Comparison of ENCODE assay signal across 25 cellular contexts in the genomic region with DNA sequence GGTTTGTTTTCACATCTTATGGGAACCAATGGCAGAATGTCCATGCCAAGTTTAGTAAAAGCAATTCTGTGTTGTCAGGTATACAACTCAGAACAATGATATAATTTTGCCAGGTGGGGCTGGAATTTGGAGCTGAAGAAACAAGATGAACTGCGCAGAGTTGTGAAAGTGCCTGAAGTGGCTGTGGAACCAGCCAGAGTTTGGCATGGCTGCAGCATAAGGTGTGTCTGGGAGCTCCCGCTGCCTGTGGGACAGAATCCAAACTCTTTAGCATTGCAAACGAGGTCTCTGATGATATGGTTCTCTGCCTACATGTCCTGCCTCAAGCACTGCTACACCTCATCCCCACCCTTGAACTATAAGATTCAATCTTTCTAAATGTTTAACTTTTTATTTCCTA.
A peak's percentile ranks its signal among the peaks of the same experiment; 100 is the strongest.
DNase-seq lines count a peak whose midpoint lies in the region; ATAC-seq and TF ChIP-seq lines count a peak whose summit lies in the region.
"Had no signal": no experiment of that assay in that cellular context is flagged by ENCODE, and none has a peak within 500 bp of the region (broad histone marks: within the 10 kb centered on the region; RNA-seq: fewer than 3 reads in every experiment).

No MANE protein-coding gene starts in this region.

- no peak for TF ChIP-seq CTCF in A673 (conservative IDR thresholded peaks at IDR 0.05; ENCODE audit: low read depth, low read length)
- TF ChIP-seq CTCF in smooth muscle cell (IDR thresholded peaks at IDR 0.05; ENCODE audit: borderline replicate concordance, insufficient read depth, poor library complexity, severe bottlenecking), result no peak

- no peak for TF ChIP-seq EP300 in Ishikawa (IDR thresholded peaks at IDR 0.05; ENCODE audit: borderline replicate concordance)

- H3K79me2 ChIP-seq in smooth muscle cell (ENCODE audit: low read depth), result no peaks in the 10 kb centered on the region

- H3K36me3 ChIP-seq in A673 (ENCODE audit: insufficient read depth, low read length, poor library complexity, severe bottlenecking) (no peaks in the 10 kb centered on the region), esophagus (ENCODE audit: control insufficient read depth in 2 of 2, insufficient read depth in 2 of 2, low read length in 1 of 2) (no peaks in the 10 kb centered on the region), smooth muscle cell (ENCODE audit: low read depth) (no peaks in the 10 kb centered on the region), MG63 (no peaks in the 10 kb centered on the region)
- H3K36me3 ChIP-seq: SJCRH30 had no signal

- ATAC-seq in HG03442 (IDR thresholded peaks at IDR 0.05; ENCODE audit: unreplicated experiment), result no peak
- ATAC-seq: HCT116, Right ventricle myocardium inferior, T-cell had no signal

- 49 to 51% methylated on average over 3 of the region's 3 CpGs for WGBS in esophagus, 2 donors
- WGBS in smooth muscle cell (ENCODE audit: low lambda C conversion rate), result 85% methylated on average over 3 of the region's 3 CpGs

- BruUV-seq in A673 (replicated peaks; lab: Mats Ljungman, UMichigan), result no TSS peak

- peak overlapping the region; percentile 55 for H3K27ac ChIP-seq in A673 (ENCODE audit: low read depth, low read length, poor library complexity, severe bottlenecking)
- H3K27ac ChIP-seq in esophagus (ENCODE audit: low read depth in 2 of 2, low read length in 1 of 2), result peak overlapping the region; percentile 54 to 64
- H3K27ac ChIP-seq in skin epidermis, result peak overlapping the region in 13 of 21 experiments; percentile 27 to 83 (median 52)
- H3K27ac ChIP-seq in smooth muscle cell (ENCODE audit: low read depth), result no peak overlapping the region
- H3K27ac ChIP-seq: SJCRH30 had no signal

- no peaks in the 10 kb centered on the region for H3F3A ChIP-seq in smooth muscle cell (ENCODE audit: low read depth)

- DNase-seq in A673 (ENCODE audit: low spot score), result no peak
- DNase-seq in smooth muscle cell (lab: John Stamatoyannopoulos, UW; ENCODE audit: unreplicated experiment), result no peak
- DNase-seq in NCI-H748 (lab: John Stamatoyannopoulos, UW; ENCODE audit: unreplicated experiment), result no peak
- no peak for DNase-seq in MG63
- DNase-seq: C1 segment of cervical spinal cord; Caco-2; CD4-positive, alpha-beta memory T cell; DMS79 treated with DMSO at 0.1 percent for 48 hours; GF-D8; KBM-7; MM.1S; NCI-H2029; NCI-H2171; NCI-H345; NCI-H510A treated with DMSO at 0.1 percent for 48 hours; NCI-H748 treated with DMSO at 0.1 percent for 48 hours; PC-9; SJCRH30; T-cell had no signal

- H3K4me1 ChIP-seq in A673 (ENCODE audit: insufficient read depth, low read length, poor library complexity, severe bottlenecking) (peaks cover 10% of the 10 kb centered on the region), esophagus (ENCODE audit: control insufficient read depth in 2 of 2, insufficient read depth in 2 of 2, low read length in 1 of 2) (no peaks in the 10 kb centered on the region), smooth muscle cell (ENCODE audit: low read depth) (no peaks in the 10 kb centered on the region)
- H3K4me1 ChIP-seq: Caco-2, SJCRH30 had no signal

- TF ChIP-seq RAD21 in Ishikawa (IDR thresholded peaks at IDR 0.05; ENCODE audit: low read depth), result no peak

- H2AFZ ChIP-seq in smooth muscle cell (ENCODE audit: low read depth), result no peak overlapping the region
- H2AFZ ChIP-seq: PC-9 had no signal

- H3K4me3 ChIP-seq in A673 (ENCODE audit: low read depth, low read length, poor library complexity, severe bottlenecking), result no peak overlapping the region
- no peak overlapping the region for H3K4me3 ChIP-seq in esophagus (ENCODE audit: low read depth in 1 of 2, low read length in 2 of 2)
- H3K4me3 ChIP-seq in skin epidermis, result no peak overlapping the region
- no peak overlapping the region for H3K4me3 ChIP-seq in smooth muscle cell
- no peak overlapping the region for H3K4me3 ChIP-seq in MG63
- H3K4me3 ChIP-seq: PC-9, SJCRH30 had no signal

- H3K4me2 ChIP-seq in smooth muscle cell, result no peak overlapping the region
- H3K4me2 ChIP-seq: PC-9 had no signal

- POLR2A ChIA-PET in A673 (lab: Charles Lee; ENCODE audit: low non-redundant PET), result no interaction called here

- no peaks in the 10 kb centered on the region for H4K20me1 ChIP-seq in smooth muscle cell (ENCODE audit: low read depth)

- H3K9ac ChIP-seq in smooth muscle cell (ENCODE audit: low read depth), result no peak overlapping the region

- H3K9me3 ChIP-seq in A673 (ENCODE audit: low read depth, low read length, poor library complexity, severe bottlenecking) (no peaks in the 10 kb centered on the region), esophagus (ENCODE audit: control insufficient read depth in 2 of 2, insufficient read depth in 1 of 2, low read depth in 1 of 2, low read length in 1 of 2) (no peaks in the 10 kb centered on the region), smooth muscle cell (replicated peaks; ENCODE audit: low read depth) (no peaks in the 10 kb centered on the region), MG63 (no peaks in the 10 kb centered on the region)
- H3K9me3 ChIP-seq: Caco-2, SJCRH30 had no signal

- intact Hi-C loops in A673 (cut with micrococcal nuclease; ENCODE audit: unreplicated experiment), result loop anchor here (5.0 kb wide), 1 partner anchor 325 kb away; no protein-coding TSS in a partner anchor

- CTCF ChIA-PET in A673 (lab: Charles Lee), result no interaction called here

- H3K27me3 ChIP-seq in A673 (replicated peaks; ENCODE audit: insufficient read depth, low read depth, low read length, poor library complexity), result no peaks in the 10 kb centered on the region
- H3K27me3 ChIP-seq in esophagus (ENCODE audit: control insufficient read depth in 1 of 2, insufficient read depth in 2 of 2, low read length in 2 of 2), result no peaks in the 10 kb centered on the region
- H3K27me3 ChIP-seq in smooth muscle cell (ENCODE audit: low read depth), result peaks cover 4% of the 10 kb centered on the region
- no peaks in the 10 kb centered on the region for H3K27me3 ChIP-seq in MG63
- H3K27me3 ChIP-seq: SJCRH30 had no signal

TF ChIP-seq in Ishikawa, 13 proteins besides CTCF, POLR2A, EP300 and RAD21:
- TF ChIP-seq YY1 (IDR thresholded peaks at IDR 0.05; ENCODE audit: low read depth) (no peak), CEBPB (IDR thresholded peaks at IDR 0.05) (0 out of 2 replicates have a peak, but pooled peaks have one; percentile 36), MAX (IDR thresholded peaks at IDR 0.05) (peak; percentile 22; the same call in 1 of the 2 replicates), USF1 (IDR thresholded peaks at IDR 0.05) (no peak), TAF1 (IDR thresholded peaks at IDR 0.05; ENCODE audit: low read depth) (no peak), EGR1 (IDR thresholded peaks at IDR 0.05) (no peak), ZBTB7A (IDR thresholded peaks at IDR 0.05; ENCODE audit: low read depth) (no peak), NFIC (IDR thresholded peaks at IDR 0.05) (peak; percentile 50), TCF12 (IDR thresholded peaks at IDR 0.05; ENCODE audit: low read depth) (no peak), FOXM1 (IDR thresholded peaks at IDR 0.05; ENCODE audit: borderline replicate concordance, low read depth) (no peak), CREB1 (IDR thresholded peaks at IDR 0.05; ENCODE audit: low read depth) (no peak), TEAD4 (IDR thresholded peaks at IDR 0.05) (peak; percentile 36; the same call in 1 of the 2 replicates)
